Comparison of ENCODE assay signal across 11 cellular contexts in the genomic region with DNA sequence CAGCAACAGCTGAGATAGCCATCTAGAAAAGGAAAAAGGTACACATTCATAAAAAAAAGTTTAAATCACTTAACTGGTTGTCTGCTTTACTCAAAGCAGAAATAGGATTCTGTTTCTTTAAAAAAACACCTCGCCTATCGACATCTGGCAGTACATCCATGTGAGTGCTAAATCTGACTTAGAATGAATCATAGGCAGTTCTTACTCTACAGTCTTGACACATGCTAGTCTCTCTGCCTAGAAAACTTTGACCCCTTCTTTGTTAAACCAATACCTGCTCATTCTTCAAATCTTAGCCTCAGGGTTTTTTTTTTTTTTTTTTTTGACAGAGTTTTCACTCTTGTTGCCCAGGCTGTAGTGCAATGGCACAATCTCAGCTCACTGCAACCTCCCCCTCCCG. TPM values are rescaled to one million over a fixed set of nuclear protein-coding genes. Genes with fewer than 3 reads are reported as not detected.
A peak's percentile ranks its signal among the peaks of the same experiment; 100 is the strongest.
DNase-seq lines count a peak whose midpoint lies in the region; ATAC-seq and TF ChIP-seq lines count a peak whose summit lies in the region.
"Had no signal": no experiment of that assay in that cellular context is flagged by ENCODE, and none has a peak within 500 bp of the region (broad histone marks: within the 10 kb centered on the region; RNA-seq: fewer than 3 reads in every experiment).

No MANE protein-coding gene starts in this region.

- H3K4me1 Mint-ChIP-seq in Calu3 (ENCODE audit: low read depth, unreplicated experiment) (peaks cover 15% of the 10 kb centered on the region), nephron progenitor cell (no peaks in the 10 kb centered on the region)

- CTCF ChIA-PET in Calu3 (lab: Charles Lee) = interaction anchor here (0.5 to 0.7 kb wide), 2 partner anchors 66 to 147 kb away, joined by 3 to 4 read pairs; no protein-coding TSS in a partner anchor

- BruUV-seq in Calu3 (replicated peaks; lab: Mats Ljungman, UMichigan) = no TSS peak

- ATAC-seq in esophagus mucosa (peak; percentile 96), HG03442 (IDR thresholded peaks at IDR 0.05; ENCODE audit: unreplicated experiment) (no peak), GM19397 (IDR thresholded peaks at IDR 0.05; ENCODE audit: unreplicated experiment) (no peak)

- H3K9me3 Mint-ChIP-seq in Calu3 (ENCODE audit: low read depth, unreplicated experiment) (no peaks in the 10 kb centered on the region), nephron progenitor cell (no peaks in the 10 kb centered on the region)

- H3K27me3 Mint-ChIP-seq in Calu3 (ENCODE audit: unreplicated experiment) = no peaks in the 10 kb centered on the region
- no peaks in the 10 kb centered on the region for H3K27me3 Mint-ChIP-seq in nephron progenitor cell (ENCODE audit: low read depth, poor library complexity)

- intact Hi-C loops in Calu3 (cut with micrococcal nuclease; ENCODE audit: unreplicated experiment) = loop anchor here (10.0 kb wide), 1 partner anchor 148 kb away; no protein-coding TSS in a partner anchor

- H3K36me3 Mint-ChIP-seq in Calu3 (ENCODE audit: insufficient read depth, unreplicated experiment) = peaks cover 32% of the 10 kb centered on the region
- peaks cover 73% of the 10 kb centered on the region for H3K36me3 Mint-ChIP-seq in nephron progenitor cell (ENCODE audit: low read depth)

- H3K4me3 Mint-ChIP-seq in Calu3 (ENCODE audit: low read depth, unreplicated experiment) = peak overlapping the region; percentile 54
- H3K4me3 Mint-ChIP-seq in nephron progenitor cell = no peak overlapping the region

- H3K27ac Mint-ChIP-seq in Calu3 (ENCODE audit: unreplicated experiment) = peak overlapping the region; percentile 91
- H3K27ac Mint-ChIP-seq in nephron progenitor cell = peak overlapping the region; percentile 8

- peak; percentile 6 for DNase-seq in Calu3
- DNase-seq in LHCN-M2 (ENCODE audit: low read depth) = peak; percentile 82
- DNase-seq in nephron progenitor cell = no peak
- DNase-seq in foreskin melanocyte = no peak
- DNase-seq: amygdala; DMS79; NCI-H526; stimulated activated CD8-positive, alpha-beta memory T cell treated with anti-CD3 and anti-CD28 coated beads, Interleukin-4, amount 100 ng/mL, for 48 hours had no signal

- no peak for TF ChIP-seq CTCF in Calu3 (IDR thresholded peaks at IDR 0.05; ENCODE audit: unreplicated experiment)
- no peak for TF ChIP-seq CTCF in nephron progenitor cell (IDR thresholded peaks at IDR 0.05)

RNA-seq across cellular contexts. Expression of a gene that starts 37.1 kb away (rescaled TPM):
- total RNA-seq in Calu3 (2022) (5.4 and 7.5 TPM in 2 replicates), LHCN-M2 (2014; rRNA removed) (0.51 and 0.92 TPM in 2 replicates), esophagus mucosa (1.5 TPM)
- 0.44 TPM for polyA plus RNA-seq in LHCN-M2 (2012)

Comparison
In these comparisons a context has a peak if more than half of its experiments do, and no peak if none do; other contexts are left out.
1. DNase-seq: peak in Calu3 (single experiment) and LHCN-M2 (single experiment); none in nephron progenitor cell (single experiment) and foreskin melanocyte (single experiment).